In genomic region chr10:30553625-30554442, GRCh38 we compare ENCODE assay signal across 8 cellular contexts.
DNase-seq lines count a peak whose midpoint lies in the region; ATAC-seq and TF ChIP-seq lines count a peak whose summit lies in the region.

No MANE protein-coding gene starts in this region.

- no peak overlapping the region for H3K4me3 Mint-ChIP-seq in MCF 10A (ENCODE audit: unreplicated experiment)
- no peak overlapping the region for H3K4me3 Mint-ChIP-seq in endothelial cell (ENCODE audit: unreplicated experiment)

- TF ChIP-seq CTCF in breast epithelium (IDR thresholded peaks at IDR 0.05) (no peak), MCF 10A (IDR thresholded peaks at IDR 0.05; ENCODE audit: unreplicated experiment) (no peak), endothelial cell (IDR thresholded peaks at IDR 0.05; ENCODE audit: unreplicated experiment) (no peak)

- intact Hi-C loops in breast epithelium (cut with DNase I; ENCODE audit: low total_unique reads): no loop called here
- intact Hi-C loops in MCF 10A (cut with micrococcal nuclease): no loop called here
- intact Hi-C loops in aorta (cut with DNase I): no loop called here

- ATAC-seq in aorta (ENCODE audit: low FRiP score): peak; percentile 84
- no peak for ATAC-seq in GM19035 (IDR thresholded peaks at IDR 0.05; ENCODE audit: unreplicated experiment)
- ATAC-seq in GM18511 (IDR thresholded peaks at IDR 0.05; ENCODE audit: unreplicated experiment): no peak

- BruUV-seq in MCF 10A (replicated peaks; lab: Mats Ljungman, UMichigan): no TSS peak

- H3K36me3 Mint-ChIP-seq in MCF 10A (ENCODE audit: insufficient read depth, unreplicated experiment) (no peaks in the 10 kb centered on the region), endothelial cell (ENCODE audit: low read depth, unreplicated experiment) (no peaks in the 10 kb centered on the region)

- H3K9me3 Mint-ChIP-seq in MCF 10A (ENCODE audit: unreplicated experiment) (no peaks in the 10 kb centered on the region), endothelial cell (ENCODE audit: unreplicated experiment) (no peaks in the 10 kb centered on the region)

- no peak for TF ChIP-seq POLR2A in breast epithelium (IDR thresholded peaks at IDR 0.05)

- CTCF ChIA-PET in MCF 10A (lab: Yijun Ruan, JAX): no interaction called here

- POLR2A ChIA-PET in MCF 10A (lab: Yijun Ruan, JAX): interaction anchor here (0.7 kb wide), 1 partner anchor 117 kb away, joined by 3 read pairs; no protein-coding TSS in a partner anchor

- no peaks in the 10 kb centered on the region for H3K9me3 ChIP-seq in breast epithelium
- H3K9me3 ChIP-seq in aorta (ENCODE audit: control insufficient read depth, low read length): no peaks in the 10 kb centered on the region

- H3K27me3 Mint-ChIP-seq in MCF 10A (ENCODE audit: insufficient read depth, unreplicated experiment): no peaks in the 10 kb centered on the region
- no peaks in the 10 kb centered on the region for H3K27me3 Mint-ChIP-seq in endothelial cell (ENCODE audit: unreplicated experiment)

- peak in 1 of 2 donors; percentile 59 for DNase-seq in breast epithelium (ENCODE audit: low spot score in 2 of 2)
- DNase-seq in MCF 10A (ENCODE audit: unreplicated experiment): no peak
- peak; percentile 45 for DNase-seq in endothelial cell (ENCODE audit: low spot score)
- peak; percentile 92 for DNase-seq in mesenteric fat pad (ENCODE audit: low spot score)
- DNase-seq in aorta: peak; percentile 82 to 89
- DNase-seq in stimulated activated CD4-positive, alpha-beta T cell treated with anti-CD3 and anti-CD28 coated beads, Interleukin-12 subunit alpha, Interleukin-12 subunit beta, amount 100 ng/mL, for 4 hours: no peak

- H3K4me1 Mint-ChIP-seq in MCF 10A (ENCODE audit: insufficient read depth, unreplicated experiment) (peaks cover 6% of the 10 kb centered on the region), endothelial cell (ENCODE audit: unreplicated experiment) (peaks cover 21% of the 10 kb centered on the region)

- H3K27ac Mint-ChIP-seq in MCF 10A (ENCODE audit: low read depth, unreplicated experiment): no peak overlapping the region
- peak overlapping the region; percentile 64 for H3K27ac Mint-ChIP-seq in endothelial cell (ENCODE audit: unreplicated experiment)

- peak overlapping the region; percentile 41 to 78 for H3K27ac ChIP-seq in breast epithelium
- no peak overlapping the region for H3K27ac ChIP-seq in aorta (ENCODE audit: low read depth in 1 of 2, low read length in 2 of 2)

- H3K4me3 ChIP-seq in breast epithelium: peak overlapping the region; percentile 8 to 55 (median 17)
- no peak overlapping the region for H3K4me3 ChIP-seq in aorta (ENCODE audit: low read length in 2 of 2)

- H3K4me1 ChIP-seq in breast epithelium (no peaks in the 10 kb centered on the region), aorta (ENCODE audit: control insufficient read depth in 1 of 2, insufficient read depth in 2 of 2, low read length in 2 of 2) (no peaks in the 10 kb centered on the region)

- H3K27me3 ChIP-seq in breast epithelium: no peaks in the 10 kb centered on the region
- no peaks in the 10 kb centered on the region for H3K27me3 ChIP-seq in aorta (ENCODE audit: control insufficient read depth in 1 of 2, insufficient read depth in 2 of 2, low read length in 1 of 2)

- 32% methylated on average over 12 of the region's 12 CpGs for WGBS in aorta, 2 donors

- H3K36me3 ChIP-seq in breast epithelium: no peaks in the 10 kb centered on the region
- no peaks in the 10 kb centered on the region for H3K36me3 ChIP-seq in aorta (ENCODE audit: control insufficient read depth in 1 of 2, insufficient read depth in 2 of 2, low read length in 1 of 2)

Comparison
In these comparisons a context has a peak if more than half of its experiments do, and no peak if none do; other contexts are left out.
1. DNase-seq: peak in endothelial cell (single experiment), mesenteric fat pad (single experiment) and aorta (2 of 2); none in MCF 10A (single experiment) and stimulated activated CD4-positive, alpha-beta T cell treated with anti-CD3 and anti-CD28 coated beads, Interleukin-12 subunit alpha, Interleukin-12 subunit beta, amount 100 ng/mL, for 4 hours (single experiment).
2. H3K27ac ChIP-seq: peak in breast epithelium (2 of 2); none in aorta (0 of 2).
3. H3K4me3 ChIP-seq: peak in breast epithelium (3 of 3); none in aorta (0 of 2).